In the genomic region with DNA sequence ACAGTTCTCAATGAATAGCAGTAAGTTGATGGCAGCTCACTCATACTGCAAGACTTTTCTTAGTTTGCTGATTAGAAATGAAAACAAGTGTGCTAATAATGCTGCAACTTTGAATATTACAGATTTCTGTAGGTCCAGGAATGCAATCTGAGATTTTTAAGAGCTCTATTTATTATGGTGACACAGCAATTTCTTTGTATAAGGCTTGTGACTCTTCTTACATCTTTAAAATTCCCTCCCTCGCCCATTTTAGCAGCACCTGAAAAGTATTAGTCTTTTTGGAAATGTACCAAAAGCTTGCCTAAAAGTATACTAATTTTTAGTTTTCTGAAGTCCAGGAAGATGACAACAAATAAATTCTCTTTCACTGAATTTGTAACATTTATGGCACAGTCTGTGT, we compare ENCODE assay signal across 15 cellular contexts. TPM values are rescaled to one million over a fixed set of nuclear protein-coding genes. Genes with fewer than 3 reads are reported as not detected.
DNase-seq lines count a peak whose midpoint lies in the region; TF ChIP-seq lines count a peak whose summit lies in the region.
"Had no signal": no experiment of that assay in that cellular context is flagged by ENCODE, and none has a peak within 500 bp of the region (broad histone marks: within the 10 kb centered on the region; RNA-seq: fewer than 3 reads in every experiment).

No MANE protein-coding gene starts in this region.

- H3K4me3 Mint-ChIP-seq in nephron progenitor cell: no peak overlapping the region
- H3K4me3 Mint-ChIP-seq: CD8-positive, alpha-beta T cell had no signal

- H3K27me3 Mint-ChIP-seq in nephron progenitor cell (ENCODE audit: low read depth, poor library complexity): no peaks in the 10 kb centered on the region

- H3K36me3 ChIP-seq in PC-9 (ENCODE audit: low read depth): peaks cover 18% of the 10 kb centered on the region

- no TSS peak for BruUV-seq in PC-9 (replicated peaks; lab: Mats Ljungman, UMichigan)

- TF ChIP-seq CTCF in AG10803 (conservative IDR thresholded peaks at IDR 0.05; ENCODE audit: low read length) (no peak), PC-9 (conservative IDR thresholded peaks at IDR 0.05) (no peak), nephron progenitor cell (IDR thresholded peaks at IDR 0.05) (no peak)

- H3K4me1 Mint-ChIP-seq in nephron progenitor cell: peaks cover 62% of the 10 kb centered on the region

- no peaks in the 10 kb centered on the region for H3K9me3 ChIP-seq in PC-9 (ENCODE audit: insufficient read depth, low read depth)
- H3K9me3 ChIP-seq: BLaER1 treated with 17β-estradiol and CSF1 and Interleukin-3, amounts not matched to agents 10 nM and 100 nM had no signal

- no peaks in the 10 kb centered on the region; the same call in 1 of the 2 replicates for H4K20me1 ChIP-seq in PC-9 (ENCODE audit: insufficient read depth)

- H3F3A ChIP-seq in PC-9 (ENCODE audit: insufficient read depth, low read depth): peaks cover 26% of the 10 kb centered on the region; the same call in 1 of the 2 replicates

- no peaks in the 10 kb centered on the region for H3K9me2 ChIP-seq in PC-9 (ENCODE audit: insufficient read depth)

- CTCF ChIA-PET in PC-9 (lab: Charles Lee): interaction anchor here (0.6 to 0.9 kb wide), 2 partner anchors 46 to 98 kb away, joined by 3 read pairs; no protein-coding TSS in a partner anchor

- H3K4me3 ChIP-seq in AG10803 (ENCODE audit: low read length): no peak overlapping the region
- no peak overlapping the region for H3K4me3 ChIP-seq in PC-9
- H3K4me3 ChIP-seq: BLaER1 treated with 17β-estradiol and CSF1 and Interleukin-3, amounts not matched to agents 10 nM and 100 nM had no signal

- DNase-seq in AG10803 (ENCODE audit: low read depth) (peak; percentile 34), PC-9 (no peak), dedifferentiated amniotic fluid mesenchymal stem cell (ENCODE audit: extremely low spot score) (peak; percentile 26), nephron progenitor cell (no peak), NCI-H524 treated with DMSO at 0.1 percent for 48 hours (lab: John Stamatoyannopoulos, UW) (no peak)
- no peak for DNase-seq in stimulated activated CD4-positive, alpha-beta T cell treated with anti-CD3 and anti-CD28 coated beads, Interleukin-4, amount 100 ng/mL, for 1 hour
- no peak for DNase-seq in activated T-cell treated with anti-CD3 and anti-CD28 coated beads, Interleukin-2, amount 50 U/mL, for 48 hours
- DNase-seq: CD8-positive, alpha-beta T cell; H7; NCI-H1417 treated with DMSO at 0.1 percent for 48 hours; NCI-H187 treated with DMSO at 0.1 percent for 48 hours; NCI-H226; NCI-H526 had no signal

- H3K4me2 ChIP-seq in PC-9: peak overlapping the region; percentile 21; the same call in 1 of the 2 replicates
- H3K4me2 ChIP-seq: BLaER1 treated with 17β-estradiol and CSF1 and Interleukin-3, amounts not matched to agents 10 nM and 100 nM had no signal

- H3K27me3 ChIP-seq in PC-9 (ENCODE audit: insufficient read depth, low read depth): no peaks in the 10 kb centered on the region
- H3K27me3 ChIP-seq: BLaER1 treated with 17β-estradiol and CSF1 and Interleukin-3, amounts not matched to agents 10 nM and 100 nM had no signal

- H3K79me2 ChIP-seq in PC-9 (ENCODE audit: low read depth): peaks cover 50% of the 10 kb centered on the region

- intact Hi-C loops in PC-9 (cut with micrococcal nuclease; ENCODE audit: unreplicated experiment): no loop called here

- H3K27ac ChIP-seq in PC-9: peak overlapping the region; percentile 54
- H3K27ac ChIP-seq: BLaER1 treated with 17β-estradiol and CSF1 and Interleukin-3, amounts not matched to agents 10 nM and 100 nM had no signal

- no peaks in the 10 kb centered on the region for H3K9me3 Mint-ChIP-seq in nephron progenitor cell
- H3K9me3 Mint-ChIP-seq: CD8-positive, alpha-beta T cell had no signal

- H3K27ac Mint-ChIP-seq in nephron progenitor cell: peak overlapping the region; percentile 66
- H3K27ac Mint-ChIP-seq: CD8-positive, alpha-beta T cell had no signal

- POLR2A ChIA-PET in PC-9 (lab: Charles Lee; ENCODE audit: unreplicated experiment): interaction anchor here (0.5 to 0.6 kb wide), 2 partner anchors 10 to 322 kb away, joined by 3 to 4 read pairs; no protein-coding TSS in a partner anchor

- no peak overlapping the region for H2AFZ ChIP-seq in PC-9

- H3K4me1 ChIP-seq in PC-9 (replicated peaks; ENCODE audit: insufficient read depth): peaks cover 39% of the 10 kb centered on the region

- H3K36me3 Mint-ChIP-seq in nephron progenitor cell (ENCODE audit: low read depth): peaks cover 9% of the 10 kb centered on the region

RNA-seq across cellular contexts. Expression of a gene that starts 4.4 kb away (rescaled TPM):
- total RNA-seq in PC-9 (2021): not detected in 2 replicates
- total RNA-seq: CD8-positive, alpha-beta T cell; H7; M059J had no signal

Comparison
In these comparisons a context has a peak if more than half of its experiments do, and no peak if none do; other contexts are left out.
1. DNase-seq: peak in AG10803 (single experiment) and dedifferentiated amniotic fluid mesenchymal stem cell (single experiment); none in PC-9 (0 of 2), nephron progenitor cell (single experiment), stimulated activated CD4-positive, alpha-beta T cell treated with anti-CD3 and anti-CD28 coated beads, Interleukin-4, amount 100 ng/mL, for 1 hour (single experiment), NCI-H524 treated with DMSO at 0.1 percent for 48 hours (single experiment) and activated T-cell treated with anti-CD3 and anti-CD28 coated beads, Interleukin-2, amount 50 U/mL, for 48 hours (0 of 2).